ENCODE assay signal across 29 cellular contexts in the genomic region with DNA sequence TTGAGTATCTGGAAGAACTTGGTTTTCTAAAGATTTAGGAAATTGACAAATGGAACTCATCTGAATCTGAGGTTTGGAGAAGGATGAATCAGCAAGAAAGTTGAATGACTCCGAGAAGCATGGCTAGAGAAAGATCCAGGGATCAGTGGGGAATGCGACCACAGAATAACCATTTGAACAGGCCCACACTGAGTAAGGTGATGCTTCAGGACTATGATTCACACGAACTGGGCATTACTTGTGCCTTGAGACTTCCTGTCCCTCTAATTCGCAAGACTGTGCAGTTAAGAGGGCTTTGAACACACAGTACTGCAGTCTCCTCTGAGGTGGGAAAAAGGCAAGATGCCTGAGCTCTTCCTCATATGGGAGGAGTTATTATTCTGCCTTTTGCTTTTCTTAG.
DNase-seq lines count a peak whose midpoint lies in the region; ATAC-seq, FAIRE-seq and TF ChIP-seq lines count a peak whose summit lies in the region.
"Had no signal": no experiment of that assay in that cellular context is flagged by ENCODE, and none has a peak within 500 bp of the region (broad histone marks: within the 10 kb centered on the region; RNA-seq: fewer than 3 reads in every experiment).

No MANE protein-coding gene starts in this region.

- H3K23ac ChIP-seq in mesendoderm (ENCODE audit: low read length), result no peak overlapping the region

- DNase-seq in ELF-1 (ENCODE audit: low read depth, low spot score), result peak; percentile 6
- DNase-seq in NT2/D1 (ENCODE audit: low read depth, low spot score), result peak; percentile 80
- peak; percentile 48 for DNase-seq in bronchial epithelial cell (ENCODE audit: low read depth)
- DNase-seq in mesendoderm, result peak; percentile 53
- DNase-seq in hypothalamus (lab: John Stamatoyannopoulos, UW), result no peak
- DNase-seq in OCI-LY7 (ENCODE audit: low spot score), result no peak
- no peak for DNase-seq in NCI-H146 treated with DMSO at 0.1 percent for 48 hours (lab: John Stamatoyannopoulos, UW; ENCODE audit: unreplicated experiment)
- DNase-seq in activated naive CD8-positive, alpha-beta T cell treated with anti-CD3 and anti-CD28 coated beads, Interleukin-2, amount 50 U/mL, for 24 hours, result no peak
- DNase-seq: 8988T; activated CD4-positive, alpha-beta T cell treated with anti-CD3 and anti-CD28 coated beads for 1 hour; AML-193; CD8-positive, alpha-beta memory T cell; cortex of kidney; kidney; mammary epithelial cell; NCI-H1048; NCI-H1930; NCI-H2227 treated with DMSO at 0.1 percent for 48 hours; NCI-H748 treated with DMSO at 0.1 percent for 48 hours; psoas muscle; small intestine; stimulated activated CD4-positive, alpha-beta T cell treated with anti-CD3 and anti-CD28 coated beads, Interleukin-2, amount 100 ng/mL, for 24 hours; substantia nigra; T-helper 1 cell; upper lobe of right lung had no signal

- CTCF ChIA-PET in OCI-LY7 (lab: Charles Lee; ENCODE audit: unreplicated experiment), result no interaction called here

- H3K4me3 ChIP-seq in NT2/D1 (ENCODE audit: insufficient read length, low read depth) (no peak overlapping the region), bronchial epithelial cell (ENCODE audit: low read depth, low read length) (no peak overlapping the region), mesendoderm (ENCODE audit: low read length) (no peak overlapping the region), OCI-LY7 (ENCODE audit: low read depth, low read length, poor library complexity, severe bottlenecking) (no peak overlapping the region)
- H3K4me3 ChIP-seq: gastroesophageal sphincter, psoas muscle, upper lobe of right lung had no signal

- no peak for ATAC-seq in activated naive CD8-positive, alpha-beta T cell treated with anti-CD3 and anti-CD28 coated beads, Interleukin-2, amount 50 U/mL, for 24 hours
- ATAC-seq: gastroesophageal sphincter, HepG2, psoas muscle, upper lobe of right lung had no signal

- no peak overlapping the region for H2AFZ ChIP-seq in OCI-LY7 (ENCODE audit: low read length)

- no peaks in the 10 kb centered on the region for H3K27me3 Mint-ChIP-seq in activated naive CD8-positive, alpha-beta T cell treated with anti-CD3 and anti-CD28 coated beads, Interleukin-2, amount 50 U/mL, for 24 hours
- H3K27me3 Mint-ChIP-seq: CD8-positive, alpha-beta memory T cell had no signal

- H3K79me2 ChIP-seq in mesendoderm (ENCODE audit: control insufficient read depth, insufficient read depth, low read length) (no peaks in the 10 kb centered on the region), OCI-LY7 (ENCODE audit: insufficient read depth, low read depth, low read length) (no peaks in the 10 kb centered on the region)

- H3K36me3 Mint-ChIP-seq in activated naive CD8-positive, alpha-beta T cell treated with anti-CD3 and anti-CD28 coated beads, Interleukin-2, amount 50 U/mL, for 24 hours (ENCODE audit: low read depth), result no peaks in the 10 kb centered on the region
- H3K36me3 Mint-ChIP-seq: CD8-positive, alpha-beta memory T cell had no signal

- H3K18ac ChIP-seq in mesendoderm (ENCODE audit: low read length), result no peak overlapping the region

- H2BK15ac ChIP-seq in mesendoderm (replicated peaks; ENCODE audit: low read depth), result no peak overlapping the region

- no peak overlapping the region for H3K56ac ChIP-seq in mesendoderm (ENCODE audit: low read length)

- no peak overlapping the region for H3K4ac ChIP-seq in mesendoderm (ENCODE audit: low read depth, low read length)

- H4K8ac ChIP-seq in mesendoderm (ENCODE audit: low read depth, low read length), result no peak overlapping the region

- no peak overlapping the region for H3K4me3 Mint-ChIP-seq in activated naive CD8-positive, alpha-beta T cell treated with anti-CD3 and anti-CD28 coated beads, Interleukin-2, amount 50 U/mL, for 24 hours
- H3K4me3 Mint-ChIP-seq: CD8-positive, alpha-beta memory T cell had no signal

- H2AK5ac ChIP-seq in mesendoderm (ENCODE audit: low read length), result no peak overlapping the region

- H3K27me3 ChIP-seq in NT2/D1 (ENCODE audit: insufficient read depth, insufficient read length) (no peaks in the 10 kb centered on the region), bronchial epithelial cell (ENCODE audit: control insufficient read depth, insufficient read depth, low read length) (no peaks in the 10 kb centered on the region), mesendoderm (ENCODE audit: insufficient read depth, low read length, poor library complexity) (no peaks in the 10 kb centered on the region)
- H3K27me3 ChIP-seq: gastroesophageal sphincter, neutrophil, upper lobe of right lung had no signal

- H3K36me3 ChIP-seq in NT2/D1 (ENCODE audit: insufficient read depth, insufficient read length, low read length) (no peaks in the 10 kb centered on the region), bronchial epithelial cell (ENCODE audit: control insufficient read depth, insufficient read depth, low read length) (no peaks in the 10 kb centered on the region), mesendoderm (ENCODE audit: control insufficient read depth, insufficient read depth, low read length) (no peaks in the 10 kb centered on the region), OCI-LY7 (ENCODE audit: insufficient read depth, low read length) (no peaks in the 10 kb centered on the region)
- H3K36me3 ChIP-seq: gastroesophageal sphincter, neutrophil, upper lobe of right lung had no signal

- no TSS peak for BruUV-seq in OCI-LY7 (replicated peaks; lab: Mats Ljungman, UMichigan)

- peaks cover 14% of the 10 kb centered on the region for H3K9me3 Mint-ChIP-seq in activated naive CD8-positive, alpha-beta T cell treated with anti-CD3 and anti-CD28 coated beads, Interleukin-2, amount 50 U/mL, for 24 hours

- H3K27ac ChIP-seq in mesendoderm (ENCODE audit: low read depth, low read length), result no peak overlapping the region
- no peak overlapping the region for H3K27ac ChIP-seq in OCI-LY7 (ENCODE audit: low read depth, low read length, poor library complexity, severe bottlenecking)
- H3K27ac ChIP-seq: gastroesophageal sphincter, neutrophil, psoas muscle, upper lobe of right lung had no signal

- H4K5ac ChIP-seq in mesendoderm (ENCODE audit: low read length), result no peak overlapping the region

- no peak overlapping the region for H3K27ac Mint-ChIP-seq in activated naive CD8-positive, alpha-beta T cell treated with anti-CD3 and anti-CD28 coated beads, Interleukin-2, amount 50 U/mL, for 24 hours
- H3K27ac Mint-ChIP-seq: CD8-positive, alpha-beta memory T cell had no signal

- FAIRE-seq in bronchial epithelial cell (lab: Jason Lieb, UNC), result no peak
- FAIRE-seq: HepG2, kidney, small intestine, TTC549 had no signal

- H3K9ac ChIP-seq in NT2/D1 (ENCODE audit: insufficient read length, low read depth) (no peak overlapping the region), mesendoderm (ENCODE audit: low read length) (no peak overlapping the region)

- TF ChIP-seq CTCF in bronchial epithelial cell (IDR thresholded peaks at IDR 0.05; ENCODE audit: insufficient read depth, low read length, severe bottlenecking) (no peak), OCI-LY7 (conservative IDR thresholded peaks at IDR 0.05; ENCODE audit: low read length) (no peak)

- H3K4me1 ChIP-seq in NT2/D1 (ENCODE audit: insufficient read depth, insufficient read length) (peaks cover 3% of the 10 kb centered on the region), mesendoderm (ENCODE audit: control insufficient read depth, low read depth, low read length) (peaks cover 2% of the 10 kb centered on the region), OCI-LY7 (ENCODE audit: insufficient read depth, low read length, poor library complexity, severe bottlenecking) (no peaks in the 10 kb centered on the region)
- H3K4me1 ChIP-seq: gastroesophageal sphincter, psoas muscle, upper lobe of right lung had no signal

- H3K4me1 Mint-ChIP-seq in activated naive CD8-positive, alpha-beta T cell treated with anti-CD3 and anti-CD28 coated beads, Interleukin-2, amount 50 U/mL, for 24 hours, result no peaks in the 10 kb centered on the region
- H3K4me1 Mint-ChIP-seq: CD8-positive, alpha-beta memory T cell had no signal

- peak overlapping the region; percentile 25 for H2BK5ac ChIP-seq in mesendoderm (ENCODE audit: low read length)

- no peaks in the 10 kb centered on the region for H3K79me1 ChIP-seq in mesendoderm (ENCODE audit: low read length)

- H3K4me2 ChIP-seq in mesendoderm (ENCODE audit: low read length) (no peak overlapping the region), OCI-LY7 (ENCODE audit: low read length) (no peak overlapping the region)

- H3K9me2 ChIP-seq in OCI-LY7 (ENCODE audit: insufficient read depth, low read length), result no peaks in the 10 kb centered on the region

- no peak overlapping the region for H2BK120ac ChIP-seq in mesendoderm (ENCODE audit: low read depth, low read length)

- peaks cover 19% of the 10 kb centered on the region; the same call in 1 of the 2 replicates for H3K9me3 ChIP-seq in NT2/D1 (ENCODE audit: insufficient read depth, low read length)
- no peaks in the 10 kb centered on the region for H3K9me3 ChIP-seq in OCI-LY7 (ENCODE audit: low read length)
- H3K9me3 ChIP-seq: gastroesophageal sphincter, psoas muscle, upper lobe of right lung had no signal

- H4K20me1 ChIP-seq in OCI-LY7 (ENCODE audit: insufficient read depth, low read length), result no peaks in the 10 kb centered on the region

- no CpG with 5 or more reads among the region's 4 CpGs for WGBS in mesendoderm (ENCODE audit: extremely low coverage, insufficient coverage, low lambda C conversion rate)

- POLR2A ChIA-PET in OCI-LY7 (lab: Charles Lee), result no interaction called here

- intact Hi-C loops in OCI-LY7 (cut with micrococcal nuclease; ENCODE audit: unreplicated experiment), result no loop called here

Comparison
In these comparisons a context has a peak if more than half of its experiments do, and no peak if none do; other contexts are left out.
1. DNase-seq: peak in ELF-1 (single experiment), NT2/D1 (single experiment), bronchial epithelial cell (single experiment) and mesendoderm (single experiment); none in hypothalamus (0 of 51), OCI-LY7 (single experiment), NCI-H146 treated with DMSO at 0.1 percent for 48 hours (single experiment) and activated naive CD8-positive, alpha-beta T cell treated with anti-CD3 and anti-CD28 coated beads, Interleukin-2, amount 50 U/mL, for 24 hours (single experiment).